ENCODE assay signal across 22 cellular contexts in genomic region chr6:143000771-143001170, GRCh38.
"Had no signal": no experiment of that assay in that cellular context is flagged by ENCODE, and none has a peak within 500 bp of the region (broad histone marks: within the 10 kb centered on the region; RNA-seq: fewer than 3 reads in every experiment).

No MANE protein-coding gene starts in this region.

- FAIRE-seq: bronchial epithelial cell, small intestine had no signal

- H3K4me1 ChIP-seq: left ventricle myocardium inferior, parathyroid adenoma, upper lobe of left lung had no signal

- H3K9me3 ChIP-seq: neutrophil, thoracic aorta had no signal

- ATAC-seq: natural killer cell; sciatic nerve; stimulated activated effector memory CD8-positive, alpha-beta T cell treated with anti-CD3 and anti-CD28 coated beads, Interleukin-12 subunit alpha, Interleukin-12 subunit beta, amount 100 ng/mL, for 72 hours; T-helper 17 cell had no signal

- H3K27ac ChIP-seq: coronary artery, epithelial cell of prostate, left ventricle myocardium inferior, neutrophil, parathyroid adenoma, SK-N-MC, thoracic aorta, upper lobe of left lung had no signal

- H3K27me3 ChIP-seq: neutrophil, upper lobe of left lung had no signal

- H3K36me3 ChIP-seq: left ventricle myocardium inferior, neutrophil, thoracic aorta, upper lobe of left lung had no signal

- H3K4me3 ChIP-seq: coronary artery, left ventricle myocardium inferior, SK-N-MC, thoracic aorta, upper lobe of left lung had no signal

- DNase-seq: activated CD4-positive, alpha-beta memory T cell treated with anti-CD3 and anti-CD28 coated beads for 36 hours; activated CD4-positive, alpha-beta T cell treated with anti-CD3 and anti-CD28 coated beads for 4 hours; activated CD4-positive, CD25-positive, alpha-beta regulatory T cell; activated effector memory CD4-positive, alpha-beta T cell treated with anti-CD3 and anti-CD28 coated beads, Interleukin-2, amount 50 U/mL, for 16 hours; activated naive CD4-positive, alpha-beta T cell treated with anti-CD3 and anti-CD28 coated beads, Interleukin-2, amount 10 ng/mL, durations not matched to agents 7 days and 5 days; cerebellar nuclear complex; left ventricle myocardium inferior; natural killer cell; small intestine; stimulated activated CD4-positive, alpha-beta T cell treated with anti-CD3 and anti-CD28 coated beads, Interleukin-2, amount 100 ng/mL, for 24 hours; SW 1271; T-helper 17 cell; upper lobe of left lung had no signal
